ENCODE assay signal across 33 cellular contexts in the genomic region with DNA sequence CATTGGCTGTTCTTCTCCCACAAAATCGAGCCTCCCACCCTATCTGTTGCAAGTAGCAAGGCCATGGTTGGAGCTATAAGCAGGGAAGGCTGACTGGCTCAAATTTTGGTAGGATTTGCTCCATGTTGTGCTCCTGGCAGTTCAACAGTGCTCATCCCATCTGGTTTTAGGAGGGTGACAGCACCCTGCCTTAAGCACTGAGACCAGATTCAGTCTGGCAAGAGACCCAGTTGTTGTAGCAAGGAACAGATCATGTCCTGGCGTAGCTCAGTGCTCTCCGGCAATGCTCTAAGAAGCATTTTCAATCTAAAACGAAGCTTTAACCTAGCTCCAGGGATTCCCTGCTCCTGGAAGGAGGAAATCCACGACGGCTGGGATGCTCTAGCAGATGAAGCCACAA.
DNase-seq lines count a peak whose midpoint lies in the region; ATAC-seq, FAIRE-seq and TF ChIP-seq lines count a peak whose summit lies in the region.
"Had no signal": no experiment of that assay in that cellular context is flagged by ENCODE, and none has a peak within 500 bp of the region (broad histone marks: within the 10 kb centered on the region; RNA-seq: fewer than 3 reads in every experiment).

No MANE protein-coding gene starts in this region.

- POLR2A ChIA-PET in activated naive CD8-positive, alpha-beta T cell treated with anti-CD3 and anti-CD28 coated beads, Interleukin-2, amount 10 ng/mL, durations not matched to agents 7 days and 5 days (lab: Charles Lee) = no interaction called here
- POLR2A ChIA-PET in activated CD4-positive, alpha-beta memory T cell treated with anti-CD3 and anti-CD28 coated beads for 36 hours (lab: Charles Lee) = no interaction called here

- H3K36me3 Mint-ChIP-seq in activated naive CD8-positive, alpha-beta T cell treated with anti-CD3 and anti-CD28 coated beads, Interleukin-2, amount 10 ng/mL, durations not matched to agents 7 days and 5 days = peaks cover 58% of the 10 kb centered on the region
- H3K36me3 Mint-ChIP-seq in activated naive CD8-positive, alpha-beta T cell treated with anti-CD3 and anti-CD28 coated beads, Interleukin-2, amount 50 U/mL, for 24 hours (ENCODE audit: low read depth) = peaks cover 60% of the 10 kb centered on the region
- H3K36me3 Mint-ChIP-seq in activated CD4-positive, alpha-beta memory T cell treated with anti-CD3 and anti-CD28 coated beads for 36 hours = peaks cover 73% of the 10 kb centered on the region
- H3K36me3 Mint-ChIP-seq in central memory CD8-positive, alpha-beta T cell (ENCODE audit: insufficient read depth) = peaks cover 93% of the 10 kb centered on the region

- peaks cover 72% of the 10 kb centered on the region for H3K79me2 ChIP-seq in hepatocyte
- H3K79me2 ChIP-seq: parathyroid adenoma had no signal

- peaks cover 12% of the 10 kb centered on the region for H4K20me1 ChIP-seq in hepatocyte (ENCODE audit: insufficient read depth, poor library complexity, severe bottlenecking)
- H4K20me1 ChIP-seq: BLaER1 had no signal

- no peaks in the 10 kb centered on the region for H3K9me2 ChIP-seq in hepatocyte (replicated peaks; ENCODE audit: insufficient read depth)
- H3K9me2 ChIP-seq: SK-N-SH had no signal

- H3K9me3 Mint-ChIP-seq in activated naive CD8-positive, alpha-beta T cell treated with anti-CD3 and anti-CD28 coated beads, Interleukin-2, amount 10 ng/mL, durations not matched to agents 7 days and 5 days = no peaks in the 10 kb centered on the region
- no peaks in the 10 kb centered on the region for H3K9me3 Mint-ChIP-seq in activated naive CD8-positive, alpha-beta T cell treated with anti-CD3 and anti-CD28 coated beads, Interleukin-2, amount 50 U/mL, for 24 hours
- no peaks in the 10 kb centered on the region for H3K9me3 Mint-ChIP-seq in activated CD4-positive, alpha-beta memory T cell treated with anti-CD3 and anti-CD28 coated beads for 36 hours
- no peaks in the 10 kb centered on the region for H3K9me3 Mint-ChIP-seq in central memory CD8-positive, alpha-beta T cell
- H3K9me3 Mint-ChIP-seq: GM23338; HFFc6; neural crest cell; stimulated activated naive B cell treated with anti-CD40 and anti-IgM and Interleukin-4, amounts not matched to agents 10 μg/mL and 1 μg/mL and 100 μg/mL, for 72 hours; type B pancreatic cell had no signal

- 98% methylated on average over 6 of the region's 6 CpGs for WGBS in hepatocyte (ENCODE audit: low lambda C conversion rate, missing lambda C conversion rate)

- CTCF ChIA-PET in activated CD4-positive, alpha-beta memory T cell treated with anti-CD3 and anti-CD28 coated beads for 36 hours (lab: Charles Lee) = interaction anchor here (0.7 to 1.4 kb wide), 4 partner anchors 20 to 201 kb away, joined by 3 to 4 read pairs (median 3); no protein-coding TSS in a partner anchor

- no peak overlapping the region for H3K27ac ChIP-seq in hepatocyte
- H3K27ac ChIP-seq: BLaER1, left ventricle myocardium inferior, parathyroid adenoma, VCaP had no signal

- no peak for FAIRE-seq in GM19239 (lab: Jason Lieb, UNC)
- FAIRE-seq: GM18507 had no signal

- H3K27me3 ChIP-seq in hepatocyte = no peaks in the 10 kb centered on the region
- H3K27me3 ChIP-seq: BLaER1 had no signal

- H3K4me1 Mint-ChIP-seq in activated naive CD8-positive, alpha-beta T cell treated with anti-CD3 and anti-CD28 coated beads, Interleukin-2, amount 10 ng/mL, durations not matched to agents 7 days and 5 days = peaks cover 24% of the 10 kb centered on the region
- H3K4me1 Mint-ChIP-seq in activated naive CD8-positive, alpha-beta T cell treated with anti-CD3 and anti-CD28 coated beads, Interleukin-2, amount 50 U/mL, for 24 hours = no peaks in the 10 kb centered on the region
- peaks cover 5% of the 10 kb centered on the region for H3K4me1 Mint-ChIP-seq in activated CD4-positive, alpha-beta memory T cell treated with anti-CD3 and anti-CD28 coated beads for 36 hours (ENCODE audit: low read depth)
- H3K4me1 Mint-ChIP-seq in central memory CD8-positive, alpha-beta T cell = peaks cover 23% of the 10 kb centered on the region
- H3K4me1 Mint-ChIP-seq: GM23338, neural crest cell had no signal

- ATAC-seq in activated naive CD8-positive, alpha-beta T cell treated with anti-CD3 and anti-CD28 coated beads, Interleukin-2, amount 10 ng/mL, durations not matched to agents 7 days and 5 days (ENCODE audit: low read depth) = no peak
- no peak for ATAC-seq in activated naive CD8-positive, alpha-beta T cell treated with anti-CD3 and anti-CD28 coated beads, Interleukin-2, amount 50 U/mL, for 24 hours
- no peak for ATAC-seq in central memory CD8-positive, alpha-beta T cell (replicated peaks; ENCODE audit: extremely low read depth, poor library complexity, severe bottlenecking)
- ATAC-seq in HG03439 (IDR thresholded peaks at IDR 0.05; ENCODE audit: unreplicated experiment) = no peak
- ATAC-seq: esophagus mucosa; GM23338; Right ventricle myocardium inferior; stimulated activated naive B cell treated with anti-CD40 and anti-IgM and Interleukin-4, amounts not matched to agents 10 μg/mL and 1 μg/mL and 100 μg/mL, for 72 hours had no signal

- peaks cover 4% of the 10 kb centered on the region for H3K36me3 ChIP-seq in hepatocyte (replicated peaks; ENCODE audit: insufficient read depth, low read depth)

- peak overlapping the region; percentile 10 for H3K4me3 Mint-ChIP-seq in activated naive CD8-positive, alpha-beta T cell treated with anti-CD3 and anti-CD28 coated beads, Interleukin-2, amount 10 ng/mL, durations not matched to agents 7 days and 5 days
- H3K4me3 Mint-ChIP-seq in activated naive CD8-positive, alpha-beta T cell treated with anti-CD3 and anti-CD28 coated beads, Interleukin-2, amount 50 U/mL, for 24 hours = no peak overlapping the region
- no peak overlapping the region for H3K4me3 Mint-ChIP-seq in activated CD4-positive, alpha-beta memory T cell treated with anti-CD3 and anti-CD28 coated beads for 36 hours
- H3K4me3 Mint-ChIP-seq in central memory CD8-positive, alpha-beta T cell = no peak overlapping the region
- H3K4me3 Mint-ChIP-seq: GM23338; neural crest cell; stimulated activated naive B cell treated with anti-CD40 and anti-IgM and Interleukin-4, amounts not matched to agents 10 μg/mL and 1 μg/mL and 100 μg/mL, for 72 hours; type B pancreatic cell had no signal

- H3K4me2 ChIP-seq in hepatocyte = no peak overlapping the region
- H3K4me2 ChIP-seq: BLaER1, GM23338, SK-N-SH had no signal

- peak overlapping the region; percentile 80 for H3K27ac Mint-ChIP-seq in activated naive CD8-positive, alpha-beta T cell treated with anti-CD3 and anti-CD28 coated beads, Interleukin-2, amount 10 ng/mL, durations not matched to agents 7 days and 5 days
- no peak overlapping the region for H3K27ac Mint-ChIP-seq in activated naive CD8-positive, alpha-beta T cell treated with anti-CD3 and anti-CD28 coated beads, Interleukin-2, amount 50 U/mL, for 24 hours
- H3K27ac Mint-ChIP-seq in activated CD4-positive, alpha-beta memory T cell treated with anti-CD3 and anti-CD28 coated beads for 36 hours = peak overlapping the region; percentile 30
- peak overlapping the region; percentile 79 for H3K27ac Mint-ChIP-seq in central memory CD8-positive, alpha-beta T cell (ENCODE audit: low read depth)
- H3K27ac Mint-ChIP-seq: GM23338; HFFc6; stimulated activated naive B cell treated with anti-CD40 and anti-IgM and Interleukin-4, amounts not matched to agents 10 μg/mL and 1 μg/mL and 100 μg/mL, for 72 hours; type B pancreatic cell had no signal

- no peak overlapping the region for H3K4me3 ChIP-seq in hepatocyte
- H3K4me3 ChIP-seq: BLaER1, GM23338, left ventricle myocardium inferior had no signal

- no peaks in the 10 kb centered on the region for H3K27me3 Mint-ChIP-seq in activated naive CD8-positive, alpha-beta T cell treated with anti-CD3 and anti-CD28 coated beads, Interleukin-2, amount 10 ng/mL, durations not matched to agents 7 days and 5 days
- H3K27me3 Mint-ChIP-seq in activated naive CD8-positive, alpha-beta T cell treated with anti-CD3 and anti-CD28 coated beads, Interleukin-2, amount 50 U/mL, for 24 hours = no peaks in the 10 kb centered on the region
- H3K27me3 Mint-ChIP-seq in activated CD4-positive, alpha-beta memory T cell treated with anti-CD3 and anti-CD28 coated beads for 36 hours = no peaks in the 10 kb centered on the region
- H3K27me3 Mint-ChIP-seq in central memory CD8-positive, alpha-beta T cell = no peaks in the 10 kb centered on the region
- H3K27me3 Mint-ChIP-seq: stimulated activated naive B cell treated with anti-CD40 and anti-IgM and Interleukin-4, amounts not matched to agents 10 μg/mL and 1 μg/mL and 100 μg/mL, for 72 hours; type B pancreatic cell had no signal

- no peak for DNase-seq in activated naive CD8-positive, alpha-beta T cell treated with anti-CD3 and anti-CD28 coated beads, Interleukin-2, amount 10 ng/mL, durations not matched to agents 7 days and 5 days
- no peak for DNase-seq in activated naive CD8-positive, alpha-beta T cell treated with anti-CD3 and anti-CD28 coated beads, Interleukin-2, amount 50 U/mL, for 24 hours
- no peak for DNase-seq in activated CD4-positive, alpha-beta memory T cell treated with anti-CD3 and anti-CD28 coated beads for 36 hours
- no peak for DNase-seq in central memory CD8-positive, alpha-beta T cell (ENCODE audit: low spot score in 2 of 2)
- no peak for DNase-seq in GM19239 (ENCODE audit: insufficient read length, low spot score)
- no peak for DNase-seq in hepatocyte (ENCODE audit: low spot score)
- DNase-seq: activated CD4-positive, alpha-beta T cell treated with anti-CD3 and anti-CD28 coated beads for 4 hours; activated effector memory CD4-positive, alpha-beta T cell treated with anti-CD3 and anti-CD28 coated beads, Interleukin-2, amount 50 U/mL, for 16 hours; anterior cingulate cortex; cortex of kidney; foreskin fibroblast; head of caudate nucleus; HFFc6; islet precursor cell; left ventricle myocardium inferior; mesenchymal stem cell; NCI-H446; NCI-H748 treated with DMSO at 0.1 percent for 48 hours; retina; SK-N-SH; stimulated activated naive B cell treated with anti-CD40 and anti-IgM and Interleukin-4, amounts not matched to agents 10 μg/mL and 1 μg/mL and 100 μg/mL, for 72 hours; substantia nigra; T1000 had no signal

- no peak for TF ChIP-seq CTCF in hepatocyte (IDR thresholded peaks at IDR 0.05; ENCODE audit: poor library complexity)

- no peaks in the 10 kb centered on the region for H3K9me3 ChIP-seq in hepatocyte (ENCODE audit: low read depth)
- H3K9me3 ChIP-seq: BLaER1, left ventricle myocardium inferior, SK-N-SH had no signal

- intact Hi-C loops in activated CD4-positive, alpha-beta memory T cell treated with anti-CD3 and anti-CD28 coated beads for 36 hours (cut with micrococcal nuclease) = no loop called here

- H3K4me1 ChIP-seq in hepatocyte (ENCODE audit: insufficient read depth) = no peaks in the 10 kb centered on the region
- H3K4me1 ChIP-seq: parathyroid adenoma had no signal

- no peak overlapping the region for H2AFZ ChIP-seq in hepatocyte
- H2AFZ ChIP-seq: GM23338, parathyroid adenoma had no signal
